Comparison of ENCODE assay signal across 12 cellular contexts in genomic region chr1:14599787-14600186, GRCh38. TPM values are rescaled to one million over a fixed set of nuclear protein-coding genes. Genes with fewer than 3 reads are reported as not detected.
DNase-seq lines count a peak whose midpoint lies in the region; ATAC-seq, FAIRE-seq and TF ChIP-seq lines count a peak whose summit lies in the region.
"Had no signal": no experiment of that assay in that cellular context is flagged by ENCODE, and none has a peak within 500 bp of the region (broad histone marks: within the 10 kb centered on the region; RNA-seq: fewer than 3 reads in every experiment).

No MANE protein-coding gene starts in this region.

- no peak for TF ChIP-seq POLR2A in transverse colon (IDR thresholded peaks at IDR 0.05)

- intact Hi-C loops in Panc1 (cut with micrococcal nuclease; ENCODE audit: unreplicated experiment): no loop called here
- intact Hi-C loops in transverse colon (cut with DNase I; ENCODE audit: low total_unique reads): no loop called here
- intact Hi-C loops in left colon (cut with DNase I, micrococcal nuclease): no loop called here

- ATAC-seq in Panc1 (no peak), left colon (no peak)

- WGBS in transverse colon (ENCODE audit: low coverage in 1 of 2), 2 donors: 51% methylated on average over 6 of the region's 6 CpGs

- no TSS peak for BruUV-seq in Panc1 (replicated peaks; lab: Mats Ljungman, UMichigan)

- DNase-seq in DMS 273 (lab: John Stamatoyannopoulos, UW; ENCODE audit: unreplicated experiment): peak; percentile 16
- DNase-seq in DMS 273 treated with DMSO at 0.1 percent for 48 hours (lab: John Stamatoyannopoulos, UW): no peak
- DNase-seq in Panc1 (ENCODE audit: low read depth, low spot score): no peak
- no peak for DNase-seq in kidney epithelial cell (ENCODE audit: low read depth)
- DNase-seq in transverse colon: no peak
- no peak for DNase-seq in NCI-H2171 (lab: John Stamatoyannopoulos, UW)
- DNase-seq in left colon: no peak
- DNase-seq in frontal cortex (ENCODE audit: low spot score in 2 of 2): no peak
- DNase-seq: right lobe of liver; stimulated activated naive CD4-positive, alpha-beta T cell treated with Interleukin-2 at 50 U/mL for 16 hours had no signal

- TF ChIP-seq CTCF in Panc1 (IDR thresholded peaks at IDR 0.05): no peak
- TF ChIP-seq CTCF in kidney epithelial cell (IDR thresholded peaks at IDR 0.05; ENCODE audit: insufficient read depth, low read length, poor library complexity, severe bottlenecking): no peak
- TF ChIP-seq CTCF in transverse colon (IDR thresholded peaks at IDR 0.05): no peak

- CTCF ChIA-PET in Panc1 (lab: Charles Lee): no interaction called here

- FAIRE-seq in frontal cortex (lab: Jason Lieb, UNC): no peak

- in situ Hi-C loops in Panc1 (cut with HindIII; ENCODE audit: low pct_unique_long_range_greater_than_20kb, low sequenced_read_pairs): no loop called here
- in situ Hi-C loops in transverse colon (cut with MboI; ENCODE audit: low pct_ligation_motif_present in 1 of 4, low pct_unique_long_range_greater_than_20kb in 1 of 4, low sequenced_read_pairs in 3 of 4): no loop called here

- H3K9me3 ChIP-seq in Panc1 (ENCODE audit: control insufficient read depth, insufficient read depth, low read depth, low read length): no peaks in the 10 kb centered on the region
- H3K9me3 ChIP-seq in transverse colon: no peaks in the 10 kb centered on the region
- H3K9me3 ChIP-seq: ascending aorta, right lobe of liver had no signal

- H3K27me3 ChIP-seq in Panc1 (ENCODE audit: control insufficient read depth, insufficient read depth, low read length) (peaks cover 42% of the 10 kb centered on the region), kidney epithelial cell (ENCODE audit: control insufficient read depth, insufficient read depth, low read length) (peaks cover 26% of the 10 kb centered on the region), transverse colon (peaks cover 47% of the 10 kb centered on the region)

- POLR2A ChIA-PET in Panc1 (lab: Charles Lee): no interaction called here

- peaks cover 3% of the 10 kb centered on the region for H3K4me1 ChIP-seq in Panc1 (ENCODE audit: control insufficient read depth, insufficient read depth, low read length)
- H3K4me1 ChIP-seq in transverse colon: peaks cover 0 to 21% (median 17%) of the 10 kb centered on the region in 4 donors
- H3K4me1 ChIP-seq: right lobe of liver had no signal

- H3K36me3 ChIP-seq in Panc1 (ENCODE audit: control insufficient read depth, insufficient read depth, low read length) (no peaks in the 10 kb centered on the region), kidney epithelial cell (ENCODE audit: control insufficient read depth, insufficient read depth, low read length) (no peaks in the 10 kb centered on the region), transverse colon (no peaks in the 10 kb centered on the region)
- H3K36me3 ChIP-seq: ascending aorta, right lobe of liver had no signal

- TF ChIP-seq EP300 in transverse colon (IDR thresholded peaks at IDR 0.05; ENCODE audit: low read depth): no peak

- peak overlapping the region; percentile 17 to 36; a peak in 3 of 4 replicates for H3K4me3 ChIP-seq in Panc1 (ENCODE audit: low read depth in 2 of 2, low read length in 2 of 2)
- H3K4me3 ChIP-seq in kidney epithelial cell (ENCODE audit: low read depth, low read length): peak overlapping the region; percentile 62
- peak overlapping the region in 2 of 4 donors; percentile 39 to 46 for H3K4me3 ChIP-seq in transverse colon
- H3K4me3 ChIP-seq: right lobe of liver had no signal

- no peak overlapping the region for H3K27ac ChIP-seq in Panc1 (ENCODE audit: low read length)
- H3K27ac ChIP-seq in transverse colon: peak overlapping the region in 3 of 4 donors; percentile 33 to 56 (median 38)
- H3K27ac ChIP-seq: 22Rv1, ascending aorta, right lobe of liver had no signal

RNA-seq across cellular contexts. Expression of gene KAZN, which starts 1.3 kb away (rescaled TPM):
- 6.6 TPM for total RNA-seq in Panc1 (2021; ENCODE audit: unreplicated experiment)
- 3.9 TPM for polyA plus RNA-seq in Panc1 (2012; ENCODE audit: insufficient read length)
- 2.8 and 6.4 TPM in 2 replicates for total RNA-seq in kidney epithelial cell
- total RNA-seq in transverse colon: 10 to 100 TPM; 12.0 to 17.1 (median 16.2) TPM
- total RNA-seq in left colon: 10 to 100 TPM; 11.4 to 14.2 TPM
- total RNA-seq in frontal cortex: 17.1 TPM
